ENCODE assay signal across 1 cellular context in genomic region chr4:118279920-118280432, GRCh38.
TF ChIP-seq lines count a peak whose summit lies in the region.

No MANE protein-coding gene starts in this region.

TF ChIP-seq in HepG2, 621 proteins besides CTCF, POLR2A, EP300 and RAD21 (continued from another document):
- TF ChIP-seq MED13 (CRISPR knock-in tag; IDR thresholded peaks at IDR 0.05), result no peak
- TF ChIP-seq ZNF180 (CRISPR knock-in tag; IDR thresholded peaks at IDR 0.05; ENCODE audit: borderline replicate concordance, low read depth), result no peak
- no peak for TF ChIP-seq CREB1 (IDR thresholded peaks at IDR 0.05)
- TF ChIP-seq CREB1 (CRISPR knock-in tag; IDR thresholded peaks at IDR 0.05), result no peak; the same call in 1 of the 2 replicates
- peak; percentile 78 for TF ChIP-seq RBM22 (optimal IDR thresholded peaks at IDR 0.05; ENCODE audit: low read length)
- TF ChIP-seq GATA4 (IDR thresholded peaks at IDR 0.05; ENCODE audit: borderline replicate concordance, low read depth), result no peak
- TF ChIP-seq U2AF2 (IDR thresholded peaks at IDR 0.05; ENCODE audit: low read depth, low read length), result no peak
- TF ChIP-seq NFYB (CRISPR knock-in tag; IDR thresholded peaks at IDR 0.05), result no peak
- TF ChIP-seq NCOA2 (CRISPR knock-in tag; IDR thresholded peaks at IDR 0.05), result no peak
- TF ChIP-seq ZNF792 (CRISPR knock-in tag; IDR thresholded peaks at IDR 0.05), result no peak
